ENCODE assay signal across 15 cellular contexts in the genomic region with DNA sequence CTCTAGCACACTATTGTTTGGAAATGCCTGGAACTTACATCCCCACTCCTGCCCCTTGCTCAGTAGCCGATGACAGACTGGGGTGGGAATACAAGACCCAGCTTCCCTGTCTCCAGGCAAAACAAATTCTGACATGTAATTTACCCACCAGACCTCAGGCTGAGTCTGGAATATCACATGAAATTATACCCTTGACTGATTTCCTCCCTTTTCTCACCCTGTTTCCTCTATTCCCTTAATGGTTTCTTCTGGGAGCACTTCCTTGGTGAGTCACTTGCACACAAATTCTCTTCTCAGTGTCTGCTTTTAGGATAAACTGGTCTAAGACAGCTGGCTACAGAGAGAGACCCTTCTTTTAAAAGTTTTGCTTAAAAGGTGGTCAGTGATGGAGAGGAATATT.
A peak's percentile ranks its signal among the peaks of the same experiment; 100 is the strongest.
DNase-seq lines count a peak whose midpoint lies in the region; ATAC-seq and TF ChIP-seq lines count a peak whose summit lies in the region.
"Had no signal": no experiment of that assay in that cellular context is flagged by ENCODE, and none has a peak within 500 bp of the region (broad histone marks: within the 10 kb centered on the region; RNA-seq: fewer than 3 reads in every experiment).

No MANE protein-coding gene starts in this region.

- no peak for TF ChIP-seq CTCF in epithelial cell of proximal tubule (conservative IDR thresholded peaks at IDR 0.05; ENCODE audit: low read depth, low read length)

- no peak for ATAC-seq in HG03432 (IDR thresholded peaks at IDR 0.05; ENCODE audit: unreplicated experiment)

- DNase-seq in EH (ENCODE audit: low read depth) = peak; percentile 2
- peak; percentile 26 for DNase-seq in NCI-H69 (lab: John Stamatoyannopoulos, UW)
- peak; percentile 15 for DNase-seq in epithelial cell of proximal tubule (ENCODE audit: low read depth)
- DNase-seq in myocyte (ENCODE audit: low read depth) = peak; percentile 0
- DNase-seq in AG20443 (ENCODE audit: low spot score) = no peak
- no peak for DNase-seq in activated T-cell treated with anti-CD3 and anti-CD28 coated beads, Interleukin-2, amount 50 U/mL, for 1 hour
- no peak for DNase-seq in NCI-H345 treated with DMSO at 0.1 percent for 48 hours (lab: John Stamatoyannopoulos, UW; ENCODE audit: unreplicated experiment)
- DNase-seq: AML-193, DMS79, GDM1, H9, NCI-H1105, NCI-H510A treated with DMSO at 0.1 percent for 48 hours, NCI-H82 had no signal

- H3K4me3 ChIP-seq in epithelial cell of proximal tubule (ENCODE audit: low read depth, low read length) = no peak overlapping the region

Comparison
In these comparisons a context has a peak if more than half of its experiments do, and no peak if none do; other contexts are left out.
1. DNase-seq: peak in EH (single experiment), NCI-H69 (single experiment), epithelial cell of proximal tubule (single experiment) and myocyte (single experiment); none in AG20443 (single experiment), activated T-cell treated with anti-CD3 and anti-CD28 coated beads, Interleukin-2, amount 50 U/mL, for 1 hour (single experiment) and NCI-H345 treated with DMSO at 0.1 percent for 48 hours (single experiment).